Comparison of ENCODE assay signal across 1 cellular context in the genomic region with DNA sequence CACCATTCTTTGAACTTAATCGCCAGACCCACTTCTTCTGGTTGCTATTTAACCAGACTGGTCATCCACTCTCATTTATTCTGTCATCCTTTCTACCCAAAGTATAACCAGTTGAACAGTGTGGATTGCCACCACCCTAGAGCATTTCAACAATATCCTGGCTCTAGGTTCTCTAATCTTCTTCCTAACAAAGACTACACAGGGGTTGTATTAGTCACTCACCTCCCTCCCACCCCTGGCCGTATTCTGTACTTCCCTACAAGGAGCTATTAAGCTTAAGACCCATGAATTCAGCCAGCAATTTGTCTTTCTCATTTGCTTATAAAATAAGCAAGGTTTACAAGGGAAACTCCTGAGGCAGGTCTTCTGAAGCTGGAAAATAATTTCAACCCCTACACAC.
TF ChIP-seq lines count a peak whose summit lies in the region.

No MANE protein-coding gene starts in this region.

TF ChIP-seq in HCT116, 20 proteins besides CTCF, POLR2A, EP300 and RAD21 (continued from another document):
- TF ChIP-seq, protein P1, sequence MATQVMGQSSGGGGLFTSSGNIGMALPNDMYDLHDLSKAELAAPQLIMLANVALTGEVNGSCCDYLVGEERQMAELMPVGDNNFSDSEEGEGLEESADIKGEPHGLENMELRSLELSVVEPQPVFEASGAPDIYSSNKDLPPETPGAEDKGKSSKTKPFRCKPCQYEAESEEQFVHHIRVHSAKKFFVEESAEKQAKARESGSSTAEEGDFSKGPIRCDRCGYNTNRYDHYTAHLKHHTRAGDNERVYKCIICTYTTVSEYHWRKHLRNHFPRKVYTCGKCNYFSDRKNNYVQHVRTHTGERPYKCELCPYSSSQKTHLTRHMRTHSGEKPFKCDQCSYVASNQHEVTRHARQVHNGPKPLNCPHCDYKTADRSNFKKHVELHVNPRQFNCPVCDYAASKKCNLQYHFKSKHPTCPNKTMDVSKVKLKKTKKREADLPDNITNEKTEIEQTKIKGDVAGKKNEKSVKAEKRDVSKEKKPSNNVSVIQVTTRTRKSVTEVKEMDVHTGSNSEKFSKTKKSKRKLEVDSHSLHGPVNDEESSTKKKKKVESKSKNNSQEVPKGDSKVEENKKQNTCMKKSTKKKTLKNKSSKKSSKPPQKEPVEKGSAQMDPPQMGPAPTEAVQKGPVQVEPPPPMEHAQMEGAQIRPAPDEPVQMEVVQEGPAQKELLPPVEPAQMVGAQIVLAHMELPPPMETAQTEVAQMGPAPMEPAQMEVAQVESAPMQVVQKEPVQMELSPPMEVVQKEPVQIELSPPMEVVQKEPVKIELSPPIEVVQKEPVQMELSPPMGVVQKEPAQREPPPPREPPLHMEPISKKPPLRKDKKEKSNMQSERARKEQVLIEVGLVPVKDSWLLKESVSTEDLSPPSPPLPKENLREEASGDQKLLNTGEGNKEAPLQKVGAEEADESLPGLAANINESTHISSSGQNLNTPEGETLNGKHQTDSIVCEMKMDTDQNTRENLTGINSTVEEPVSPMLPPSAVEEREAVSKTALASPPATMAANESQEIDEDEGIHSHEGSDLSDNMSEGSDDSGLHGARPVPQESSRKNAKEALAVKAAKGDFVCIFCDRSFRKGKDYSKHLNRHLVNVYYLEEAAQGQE (IDR thresholded peaks at IDR 0.05; ENCODE audit: low read depth), result no peak
- TF ChIP-seq EZH2phosphoT487 (IDR thresholded peaks at IDR 0.05; ENCODE audit: borderline replicate concordance) (no peak), SP1 (IDR thresholded peaks at IDR 0.05; ENCODE audit: low read depth) (no peak)
- TF ChIP-seq, protein P2, sequence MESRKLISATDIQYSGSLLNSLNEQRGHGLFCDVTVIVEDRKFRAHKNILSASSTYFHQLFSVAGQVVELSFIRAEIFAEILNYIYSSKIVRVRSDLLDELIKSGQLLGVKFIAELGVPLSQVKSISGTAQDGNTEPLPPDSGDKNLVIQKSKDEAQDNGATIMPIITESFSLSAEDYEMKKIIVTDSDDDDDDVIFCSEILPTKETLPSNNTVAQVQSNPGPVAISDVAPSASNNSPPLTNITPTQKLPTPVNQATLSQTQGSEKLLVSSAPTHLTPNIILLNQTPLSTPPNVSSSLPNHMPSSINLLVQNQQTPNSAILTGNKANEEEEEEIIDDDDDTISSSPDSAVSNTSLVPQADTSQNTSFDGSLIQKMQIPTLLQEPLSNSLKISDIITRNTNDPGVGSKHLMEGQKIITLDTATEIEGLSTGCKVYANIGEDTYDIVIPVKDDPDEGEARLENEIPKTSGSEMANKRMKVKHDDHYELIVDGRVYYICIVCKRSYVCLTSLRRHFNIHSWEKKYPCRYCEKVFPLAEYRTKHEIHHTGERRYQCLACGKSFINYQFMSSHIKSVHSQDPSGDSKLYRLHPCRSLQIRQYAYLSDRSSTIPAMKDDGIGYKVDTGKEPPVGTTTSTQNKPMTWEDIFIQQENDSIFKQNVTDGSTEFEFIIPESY (IDR thresholded peaks at IDR 0.05; ENCODE audit: extremely low read depth, insufficient replicate concordance, low read length), result no peak
